9 cellular contexts compared by ENCODE assay signal in the genomic region with DNA sequence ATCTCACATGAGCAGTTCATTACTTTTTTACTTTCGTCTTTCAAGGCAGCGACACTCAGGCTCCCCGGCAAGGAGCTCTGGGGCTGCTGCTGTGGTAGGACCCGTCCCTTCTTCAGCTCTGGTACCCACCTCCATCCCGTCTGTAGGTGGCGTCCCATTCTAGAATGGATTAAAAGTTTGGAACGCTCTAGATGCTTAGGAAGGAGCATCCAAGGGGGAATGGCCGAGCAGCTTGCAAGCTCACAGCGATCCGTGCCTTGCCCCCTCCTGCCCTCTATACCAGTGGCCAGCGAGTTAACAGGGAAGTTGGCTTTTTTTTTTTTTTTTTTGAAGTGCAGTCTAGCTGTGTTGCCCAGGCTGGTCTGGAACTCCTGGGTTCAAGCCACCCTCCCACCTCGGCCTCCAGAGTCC. TPM values are rescaled to one million over a fixed set of nuclear protein-coding genes. Genes with fewer than 3 reads are reported as not detected.
DNase-seq lines count a peak whose midpoint lies in the region; ATAC-seq and TF ChIP-seq lines count a peak whose summit lies in the region.
"Had no signal": no experiment of that assay in that cellular context is flagged by ENCODE, and none has a peak within 500 bp of the region (broad histone marks: within the 10 kb centered on the region; RNA-seq: fewer than 3 reads in every experiment).

No MANE protein-coding gene starts in this region.

- H3K4me1 ChIP-seq in BLaER1 (peaks cover 100% of the 10 kb centered on the region), Panc1 (ENCODE audit: control insufficient read depth, insufficient read depth, low read length) (no peaks in the 10 kb centered on the region; the same call in 1 of the 2 replicates), smooth muscle cell (ENCODE audit: low read depth) (peaks cover 8% of the 10 kb centered on the region)

- H3K9me3 ChIP-seq in BLaER1 (no peaks in the 10 kb centered on the region), Panc1 (ENCODE audit: control insufficient read depth, insufficient read depth, low read depth, low read length) (no peaks in the 10 kb centered on the region), smooth muscle cell (replicated peaks; ENCODE audit: low read depth) (no peaks in the 10 kb centered on the region)
- H3K9me3 ChIP-seq: heart left ventricle had no signal

- 72% methylated on average over 12 of the region's 12 CpGs for WGBS in smooth muscle cell (ENCODE audit: low lambda C conversion rate)

- H3K9ac ChIP-seq in BLaER1 (peak overlapping the region; percentile 72), smooth muscle cell (ENCODE audit: low read depth) (no peak overlapping the region)

- TF ChIP-seq CTCF in Panc1 (IDR thresholded peaks at IDR 0.05) (no peak), smooth muscle cell (IDR thresholded peaks at IDR 0.05; ENCODE audit: borderline replicate concordance, insufficient read depth, poor library complexity, severe bottlenecking) (peak; percentile 20)

- CTCF ChIA-PET in Panc1 (lab: Charles Lee): interaction anchor here (0.6 to 1.1 kb wide), 4 partner anchors 14 to 192 kb away, joined by 3 to 8 read pairs (median 4); no protein-coding TSS in a partner anchor

- DNase-seq in GM19238 (ENCODE audit: insufficient read length, low spot score) (peak; percentile 81), Panc1 (ENCODE audit: low read depth, low spot score) (no peak), fibroblast of peridontal ligament (ENCODE audit: extremely low read depth) (peak; percentile 41), smooth muscle cell (lab: John Stamatoyannopoulos, UW; ENCODE audit: unreplicated experiment) (no peak), NCI-H69 (lab: John Stamatoyannopoulos, UW) (no peak), SW480 (ENCODE audit: low spot score) (no peak), hippocampal formation (lab: John Stamatoyannopoulos, UW) (no peak)
- DNase-seq: heart left ventricle had no signal

- peaks cover 3% of the 10 kb centered on the region for H3F3A ChIP-seq in smooth muscle cell (ENCODE audit: low read depth)

- H3K4me2 ChIP-seq in BLaER1 (peak overlapping the region; percentile 91), smooth muscle cell (no peak overlapping the region)

- POLR2A ChIA-PET in Panc1 (lab: Charles Lee): interaction anchor here (0.6 kb wide), 3 partner anchors 20 to 43 kb away, joined by 3 to 7 read pairs (median 5); no protein-coding TSS in a partner anchor

- no peaks in the 10 kb centered on the region for H4K20me1 ChIP-seq in BLaER1
- H4K20me1 ChIP-seq in smooth muscle cell (ENCODE audit: low read depth): no peaks in the 10 kb centered on the region

- H3K27me3 ChIP-seq in BLaER1: no peaks in the 10 kb centered on the region
- no peaks in the 10 kb centered on the region for H3K27me3 ChIP-seq in Panc1 (ENCODE audit: control insufficient read depth, insufficient read depth, low read length)
- H3K27me3 ChIP-seq in smooth muscle cell (ENCODE audit: low read depth): no peaks in the 10 kb centered on the region
- H3K27me3 ChIP-seq: heart left ventricle had no signal

- H2AFZ ChIP-seq in smooth muscle cell (ENCODE audit: low read depth): no peak overlapping the region

- no peaks in the 10 kb centered on the region for H3K36me3 ChIP-seq in BLaER1
- no peaks in the 10 kb centered on the region for H3K36me3 ChIP-seq in Panc1 (ENCODE audit: control insufficient read depth, insufficient read depth, low read length)
- H3K36me3 ChIP-seq in smooth muscle cell (ENCODE audit: low read depth): no peaks in the 10 kb centered on the region

- H3K4me3 ChIP-seq in BLaER1: peak overlapping the region; percentile 18; the same call in 1 of the 2 replicates
- H3K4me3 ChIP-seq in Panc1 (ENCODE audit: low read depth in 2 of 2, low read length in 2 of 2): no peak overlapping the region
- H3K4me3 ChIP-seq in smooth muscle cell: no peak overlapping the region

- no TSS peak for BruUV-seq in Panc1 (replicated peaks; lab: Mats Ljungman, UMichigan)

- no peaks in the 10 kb centered on the region for H3K79me2 ChIP-seq in smooth muscle cell (ENCODE audit: low read depth)

- intact Hi-C loops in Panc1 (cut with micrococcal nuclease; ENCODE audit: unreplicated experiment): no loop called here

- peak overlapping the region; percentile 74 for H3K27ac ChIP-seq in BLaER1
- H3K27ac ChIP-seq in Panc1 (ENCODE audit: low read length): no peak overlapping the region
- no peak overlapping the region for H3K27ac ChIP-seq in smooth muscle cell (ENCODE audit: low read depth)

- ATAC-seq in Panc1: peak; percentile 52; the same call in 1 of the 2 replicates

- in situ Hi-C loops in Panc1 (cut with HindIII; ENCODE audit: low pct_unique_long_range_greater_than_20kb, low sequenced_read_pairs): no loop called here

RNA-seq across cellular contexts. Expression of a gene that starts 22.8 kb away (rescaled TPM):
- total RNA-seq in Panc1 (2021; ENCODE audit: unreplicated experiment) (278 TPM), smooth muscle cell (42.9 and 51.5 TPM in 2 replicates)
- polyA plus RNA-seq in Panc1 (2012; ENCODE audit: insufficient read length): 421 TPM
- 153 and 179 TPM in 2 replicates for polyA plus RNA-seq in smooth muscle cell

RNA-seq across cellular contexts. Expression of a gene that starts 50.2 kb away (rescaled TPM):
- total RNA-seq in Panc1 (2021; ENCODE audit: unreplicated experiment) (44.8 TPM), smooth muscle cell (12.7 and 15.0 TPM in 2 replicates)
- polyA plus RNA-seq in Panc1 (2012; ENCODE audit: insufficient read length): 49.3 TPM
- 5.8 and 16.3 TPM in 2 replicates for polyA plus RNA-seq in smooth muscle cell

RNA-seq across cellular contexts. Expression of a gene that starts 53.7 kb away (rescaled TPM):
- total RNA-seq in Panc1 (2021; ENCODE audit: unreplicated experiment) (76.9 TPM), smooth muscle cell (11.2 and 16.8 TPM in 2 replicates)
- 84.4 TPM for polyA plus RNA-seq in Panc1 (2012; ENCODE audit: insufficient read length)
- polyA plus RNA-seq in smooth muscle cell: 32.4 and 43.6 TPM in 2 replicates

Comparison
In these comparisons a context has a peak if more than half of its experiments do, and no peak if none do; other contexts are left out.
1. DNase-seq: peak in GM19238 (single experiment) and fibroblast of peridontal ligament (single experiment); none in Panc1 (single experiment), smooth muscle cell (single experiment), NCI-H69 (single experiment), SW480 (single experiment) and hippocampal formation (0 of 2).